Comparison of ENCODE assay signal across 10 cellular contexts in the genomic region with DNA sequence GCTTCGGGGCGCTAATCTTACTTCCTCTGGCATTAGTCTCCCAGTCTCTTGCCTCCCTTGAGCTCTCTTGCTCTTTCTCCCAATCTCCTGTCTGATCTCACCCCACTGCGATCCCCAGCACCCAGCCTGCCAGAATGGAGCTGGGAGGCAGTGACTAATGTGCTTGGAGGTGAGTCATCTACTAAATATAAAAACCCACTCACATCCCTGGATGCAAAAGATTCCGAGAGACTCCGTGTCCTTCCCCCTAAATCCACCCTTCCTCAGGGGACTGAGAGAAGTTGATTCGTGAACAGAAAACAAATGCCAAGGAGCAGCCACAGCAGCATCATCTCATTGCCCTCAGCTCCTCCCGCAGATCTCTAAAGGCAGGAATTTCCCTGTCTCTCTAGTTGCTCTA. TPM values are rescaled to one million over a fixed set of nuclear protein-coding genes. Genes with fewer than 3 reads are reported as not detected.
DNase-seq lines count a peak whose midpoint lies in the region; ATAC-seq and TF ChIP-seq lines count a peak whose summit lies in the region.
"Had no signal": no experiment of that assay in that cellular context is flagged by ENCODE, and none has a peak within 500 bp of the region (broad histone marks: within the 10 kb centered on the region; RNA-seq: fewer than 3 reads in every experiment).

No MANE protein-coding gene starts in this region.

- DNase-seq in AG09319 (ENCODE audit: extremely low read depth, low read depth) = peak; percentile 49
- peak; percentile 56 for DNase-seq in NCI-H226
- DNase-seq in dedifferentiated amniotic fluid mesenchymal stem cell (ENCODE audit: extremely low spot score) = peak; percentile 86
- DNase-seq in middle frontal gyrus (ENCODE audit: extremely low spot score, low spot score) = peak; percentile 20
- DNase-seq in left lobe of liver (ENCODE audit: low spot score) = no peak
- no peak for DNase-seq in activated CD4-positive, alpha-beta T cell treated with anti-CD3 and anti-CD28 coated beads, Interleukin-2, amount 50 U/mL, for 1 hour
- DNase-seq: activated CD4-positive, alpha-beta T cell treated with anti-CD3 and anti-CD28 coated beads for 48 hours; stimulated activated naive B cell treated with anti-CD40 and anti-IgM and Interleukin-4, amounts not matched to agents 10 μg/mL and 1 μg/mL and 100 μg/mL, for 72 hours had no signal

- TF ChIP-seq CTCF in AG09319 (IDR thresholded peaks at IDR 0.05; ENCODE audit: low read depth, low read length) = no peak

- ATAC-seq in left lobe of liver (no peak), HG03342 (IDR thresholded peaks at IDR 0.05; ENCODE audit: unreplicated experiment) (no peak), GM21619 (IDR thresholded peaks at IDR 0.05; ENCODE audit: unreplicated experiment) (no peak)
- ATAC-seq: stimulated activated naive B cell treated with anti-CD40 and anti-IgM and Interleukin-4, amounts not matched to agents 10 μg/mL and 1 μg/mL and 100 μg/mL, for 72 hours had no signal

RNA-seq across cellular contexts. Expression of a gene that starts 45.7 kb away (rescaled TPM):
- total RNA-seq in left lobe of liver = 0.05 TPM

Comparison
In these comparisons a context has a peak if more than half of its experiments do, and no peak if none do; other contexts are left out.
1. DNase-seq: peak in AG09319 (single experiment), NCI-H226 (single experiment), dedifferentiated amniotic fluid mesenchymal stem cell (single experiment) and middle frontal gyrus (single experiment); none in left lobe of liver (single experiment) and activated CD4-positive, alpha-beta T cell treated with anti-CD3 and anti-CD28 coated beads, Interleukin-2, amount 50 U/mL, for 1 hour (single experiment).